In the genomic region with DNA sequence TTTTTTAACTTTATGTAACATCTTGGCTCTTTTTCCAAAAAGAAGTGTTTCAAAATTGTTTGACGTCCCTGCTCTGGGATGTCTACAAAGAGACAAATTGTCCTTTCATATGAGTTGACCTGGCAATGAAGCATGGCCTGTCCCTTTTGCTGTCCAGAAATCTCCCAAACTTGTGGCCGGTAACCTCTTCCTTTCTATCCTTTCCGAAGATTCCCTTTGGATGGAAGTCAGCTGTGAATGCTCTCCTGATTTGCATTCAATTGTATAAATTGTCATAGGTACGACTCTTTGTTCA, we compare ENCODE assay signal across 2 cellular contexts.
TF ChIP-seq lines count a peak whose summit lies in the region.

No MANE protein-coding gene starts in this region.

TF ChIP-seq in liver, 16 proteins besides CTCF, POLR2A, EP300 and RAD21 (continued from another document):
- TF ChIP-seq, protein P1, sequence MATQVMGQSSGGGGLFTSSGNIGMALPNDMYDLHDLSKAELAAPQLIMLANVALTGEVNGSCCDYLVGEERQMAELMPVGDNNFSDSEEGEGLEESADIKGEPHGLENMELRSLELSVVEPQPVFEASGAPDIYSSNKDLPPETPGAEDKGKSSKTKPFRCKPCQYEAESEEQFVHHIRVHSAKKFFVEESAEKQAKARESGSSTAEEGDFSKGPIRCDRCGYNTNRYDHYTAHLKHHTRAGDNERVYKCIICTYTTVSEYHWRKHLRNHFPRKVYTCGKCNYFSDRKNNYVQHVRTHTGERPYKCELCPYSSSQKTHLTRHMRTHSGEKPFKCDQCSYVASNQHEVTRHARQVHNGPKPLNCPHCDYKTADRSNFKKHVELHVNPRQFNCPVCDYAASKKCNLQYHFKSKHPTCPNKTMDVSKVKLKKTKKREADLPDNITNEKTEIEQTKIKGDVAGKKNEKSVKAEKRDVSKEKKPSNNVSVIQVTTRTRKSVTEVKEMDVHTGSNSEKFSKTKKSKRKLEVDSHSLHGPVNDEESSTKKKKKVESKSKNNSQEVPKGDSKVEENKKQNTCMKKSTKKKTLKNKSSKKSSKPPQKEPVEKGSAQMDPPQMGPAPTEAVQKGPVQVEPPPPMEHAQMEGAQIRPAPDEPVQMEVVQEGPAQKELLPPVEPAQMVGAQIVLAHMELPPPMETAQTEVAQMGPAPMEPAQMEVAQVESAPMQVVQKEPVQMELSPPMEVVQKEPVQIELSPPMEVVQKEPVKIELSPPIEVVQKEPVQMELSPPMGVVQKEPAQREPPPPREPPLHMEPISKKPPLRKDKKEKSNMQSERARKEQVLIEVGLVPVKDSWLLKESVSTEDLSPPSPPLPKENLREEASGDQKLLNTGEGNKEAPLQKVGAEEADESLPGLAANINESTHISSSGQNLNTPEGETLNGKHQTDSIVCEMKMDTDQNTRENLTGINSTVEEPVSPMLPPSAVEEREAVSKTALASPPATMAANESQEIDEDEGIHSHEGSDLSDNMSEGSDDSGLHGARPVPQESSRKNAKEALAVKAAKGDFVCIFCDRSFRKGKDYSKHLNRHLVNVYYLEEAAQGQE (IDR thresholded peaks at IDR 0.05) = peak; percentile 87
- no peak for TF ChIP-seq EGR1 (IDR thresholded peaks at IDR 0.05; ENCODE audit: low read depth in 2 of 2)
- TF ChIP-seq GABPA (IDR thresholded peaks at IDR 0.05 in 1 of 2, conservative IDR thresholded peaks at IDR 0.05 in 1 of 2) = peak in 1 of 2 donors; percentile 9
- TF ChIP-seq RXRA (IDR thresholded peaks at IDR 0.05) = peak; percentile 35 to 77
- TF ChIP-seq, protein P2, sequence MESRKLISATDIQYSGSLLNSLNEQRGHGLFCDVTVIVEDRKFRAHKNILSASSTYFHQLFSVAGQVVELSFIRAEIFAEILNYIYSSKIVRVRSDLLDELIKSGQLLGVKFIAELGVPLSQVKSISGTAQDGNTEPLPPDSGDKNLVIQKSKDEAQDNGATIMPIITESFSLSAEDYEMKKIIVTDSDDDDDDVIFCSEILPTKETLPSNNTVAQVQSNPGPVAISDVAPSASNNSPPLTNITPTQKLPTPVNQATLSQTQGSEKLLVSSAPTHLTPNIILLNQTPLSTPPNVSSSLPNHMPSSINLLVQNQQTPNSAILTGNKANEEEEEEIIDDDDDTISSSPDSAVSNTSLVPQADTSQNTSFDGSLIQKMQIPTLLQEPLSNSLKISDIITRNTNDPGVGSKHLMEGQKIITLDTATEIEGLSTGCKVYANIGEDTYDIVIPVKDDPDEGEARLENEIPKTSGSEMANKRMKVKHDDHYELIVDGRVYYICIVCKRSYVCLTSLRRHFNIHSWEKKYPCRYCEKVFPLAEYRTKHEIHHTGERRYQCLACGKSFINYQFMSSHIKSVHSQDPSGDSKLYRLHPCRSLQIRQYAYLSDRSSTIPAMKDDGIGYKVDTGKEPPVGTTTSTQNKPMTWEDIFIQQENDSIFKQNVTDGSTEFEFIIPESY (IDR thresholded peaks at IDR 0.05) = peak; percentile 44
- TF ChIP-seq FOXA1 (IDR thresholded peaks at IDR 0.05) = no peak
- TF ChIP-seq, protein P3, sequence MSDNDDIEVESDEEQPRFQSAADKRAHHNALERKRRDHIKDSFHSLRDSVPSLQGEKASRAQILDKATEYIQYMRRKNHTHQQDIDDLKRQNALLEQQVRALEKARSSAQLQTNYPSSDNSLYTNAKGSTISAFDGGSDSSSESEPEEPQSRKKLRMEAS (IDR thresholded peaks at IDR 0.05) = peak; percentile 48
- no peak for TF ChIP-seq FOXA2 (IDR thresholded peaks at IDR 0.05)
- TF ChIP-seq JUND (IDR thresholded peaks at IDR 0.05) = peak in 1 of 2 donors; percentile 32
- TF ChIP-seq, protein P4, sequence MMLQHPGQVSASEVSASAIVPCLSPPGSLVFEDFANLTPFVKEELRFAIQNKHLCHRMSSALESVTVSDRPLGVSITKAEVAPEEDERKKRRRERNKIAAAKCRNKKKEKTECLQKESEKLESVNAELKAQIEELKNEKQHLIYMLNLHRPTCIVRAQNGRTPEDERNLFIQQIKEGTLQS (IDR thresholded peaks at IDR 0.05) = no peak
- peak; percentile 62 for TF ChIP-seq TAF1 (conservative IDR thresholded peaks at IDR 0.05)
- no peak for TF ChIP-seq HNF4G (IDR thresholded peaks at IDR 0.05)

TF ChIP-seq in HepG2, 621 proteins besides CTCF, POLR2A, EP300 and RAD21:
- TF ChIP-seq, protein P5, sequence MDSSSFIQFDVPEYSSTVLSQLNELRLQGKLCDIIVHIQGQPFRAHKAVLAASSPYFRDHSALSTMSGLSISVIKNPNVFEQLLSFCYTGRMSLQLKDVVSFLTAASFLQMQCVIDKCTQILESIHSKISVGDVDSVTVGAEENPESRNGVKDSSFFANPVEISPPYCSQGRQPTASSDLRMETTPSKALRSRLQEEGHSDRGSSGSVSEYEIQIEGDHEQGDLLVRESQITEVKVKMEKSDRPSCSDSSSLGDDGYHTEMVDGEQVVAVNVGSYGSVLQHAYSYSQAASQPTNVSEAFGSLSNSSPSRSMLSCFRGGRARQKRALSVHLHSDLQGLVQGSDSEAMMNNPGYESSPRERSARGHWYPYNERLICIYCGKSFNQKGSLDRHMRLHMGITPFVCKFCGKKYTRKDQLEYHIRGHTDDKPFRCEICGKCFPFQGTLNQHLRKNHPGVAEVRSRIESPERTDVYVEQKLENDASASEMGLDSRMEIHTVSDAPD (CRISPR knock-in tag; IDR thresholded peaks at IDR 0.05) = no peak
- TF ChIP-seq ZNF383 (CRISPR knock-in tag; IDR thresholded peaks at IDR 0.05; ENCODE audit: borderline replicate concordance) (no peak), KDM3A (CRISPR knock-in tag; IDR thresholded peaks at IDR 0.05; ENCODE audit: low read depth) (no peak), NR2F6 (IDR thresholded peaks at IDR 0.05) (no peak), NR2F6 (CRISPR knock-in tag; IDR thresholded peaks at IDR 0.05) (no peak), ZNF180 (CRISPR knock-in tag; IDR thresholded peaks at IDR 0.05; ENCODE audit: borderline replicate concordance, low read depth) (no peak), CCAR2 (optimal IDR thresholded peaks at IDR 0.05; ENCODE audit: low read depth, low read length) (no peak), BRD4 (CRISPR knock-in tag; IDR thresholded peaks at IDR 0.05) (no peak), SOX5 (CRISPR knock-in tag; IDR thresholded peaks at IDR 0.05; ENCODE audit: borderline replicate concordance) (no peak), PHF5A (CRISPR knock-in tag; IDR thresholded peaks at IDR 0.05; ENCODE audit: low read depth, unreplicated experiment) (no peak), TEAD3 (CRISPR knock-in tag; optimal IDR thresholded peaks at IDR 0.05; ENCODE audit: borderline replicate concordance) (no peak), PHB2 (IDR thresholded peaks at IDR 0.05; ENCODE audit: partially characterized antibody) (no peak), NCOA5 (CRISPR knock-in tag; IDR thresholded peaks at IDR 0.05) (no peak), ZSCAN12 (CRISPR knock-in tag; IDR thresholded peaks at IDR 0.05) (no peak), ZFP36 (IDR thresholded peaks at IDR 0.05; ENCODE audit: borderline replicate concordance, low read depth, low read length, partially characterized antibody) (no peak), ZBTB38 (CRISPR knock-in tag; IDR thresholded peaks at IDR 0.05) (no peak)
- TF ChIP-seq, protein P6, sequence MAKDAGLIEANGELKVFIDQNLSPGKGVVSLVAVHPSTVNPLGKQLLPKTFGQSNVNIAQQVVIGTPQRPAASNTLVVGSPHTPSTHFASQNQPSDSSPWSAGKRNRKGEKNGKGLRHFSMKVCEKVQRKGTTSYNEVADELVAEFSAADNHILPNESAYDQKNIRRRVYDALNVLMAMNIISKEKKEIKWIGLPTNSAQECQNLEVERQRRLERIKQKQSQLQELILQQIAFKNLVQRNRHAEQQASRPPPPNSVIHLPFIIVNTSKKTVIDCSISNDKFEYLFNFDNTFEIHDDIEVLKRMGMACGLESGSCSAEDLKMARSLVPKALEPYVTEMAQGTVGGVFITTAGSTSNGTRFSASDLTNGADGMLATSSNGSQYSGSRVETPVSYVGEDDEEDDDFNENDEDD (CRISPR knock-in tag; IDR thresholded peaks at IDR 0.05; ENCODE audit: borderline replicate concordance) = no peak
- TF ChIP-seq, protein P7, sequence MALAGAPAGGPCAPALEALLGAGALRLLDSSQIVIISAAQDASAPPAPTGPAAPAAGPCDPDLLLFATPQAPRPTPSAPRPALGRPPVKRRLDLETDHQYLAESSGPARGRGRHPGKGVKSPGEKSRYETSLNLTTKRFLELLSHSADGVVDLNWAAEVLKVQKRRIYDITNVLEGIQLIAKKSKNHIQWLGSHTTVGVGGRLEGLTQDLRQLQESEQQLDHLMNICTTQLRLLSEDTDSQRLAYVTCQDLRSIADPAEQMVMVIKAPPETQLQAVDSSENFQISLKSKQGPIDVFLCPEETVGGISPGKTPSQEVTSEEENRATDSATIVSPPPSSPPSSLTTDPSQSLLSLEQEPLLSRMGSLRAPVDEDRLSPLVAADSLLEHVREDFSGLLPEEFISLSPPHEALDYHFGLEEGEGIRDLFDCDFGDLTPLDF (CRISPR knock-in tag; IDR thresholded peaks at IDR 0.05) = no peak
- TF ChIP-seq, protein P8, sequence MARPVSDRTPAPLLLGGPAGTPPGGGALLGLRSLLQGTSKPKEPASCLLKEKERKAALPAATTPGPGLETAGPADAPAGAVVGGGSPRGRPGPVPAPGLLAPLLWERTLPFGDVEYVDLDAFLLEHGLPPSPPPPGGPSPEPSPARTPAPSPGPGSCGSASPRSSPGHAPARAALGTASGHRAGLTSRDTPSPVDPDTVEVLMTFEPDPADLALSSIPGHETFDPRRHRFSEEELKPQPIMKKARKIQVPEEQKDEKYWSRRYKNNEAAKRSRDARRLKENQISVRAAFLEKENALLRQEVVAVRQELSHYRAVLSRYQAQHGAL (CRISPR knock-in tag; IDR thresholded peaks at IDR 0.05; ENCODE audit: not compliant biosample characterization) = no peak
